ENCODE assay signal across 13 cellular contexts in genomic region chrX:47182106-47182700, GRCh38. TPM values are rescaled to one million over a fixed set of nuclear protein-coding genes. Genes with fewer than 3 reads are reported as not detected.
DNase-seq lines count a peak whose midpoint lies in the region; ATAC-seq and TF ChIP-seq lines count a peak whose summit lies in the region.
"Had no signal": no experiment of that assay in that cellular context is flagged by ENCODE, and none has a peak within 500 bp of the region (broad histone marks: within the 10 kb centered on the region; RNA-seq: fewer than 3 reads in every experiment).

No MANE protein-coding gene starts in this region.

- no peak overlapping the region for H3K4me3 Mint-ChIP-seq in natural killer cell treated with Interleukin-12 subunit alpha and Interleukin-12 subunit beta and Interleukin-15 and Interleukin-18, amount 100 ng/mL, for 72 hours
- no peak overlapping the region for H3K4me3 Mint-ChIP-seq in natural killer cell
- no peak overlapping the region for H3K4me3 Mint-ChIP-seq in T-helper 2 cell treated with Interferon-gamma antibody and Interleukin-4, amounts not matched to agents 5 μg/mL and 100 μg/mL, for 36 hours
- H3K4me3 Mint-ChIP-seq: CD14-positive monocyte; CD8-positive, alpha-beta memory T cell had no signal

- peaks cover 14% of the 10 kb centered on the region for H4K20me1 ChIP-seq in osteoblast (ENCODE audit: insufficient read depth, low read length)

- peak; percentile 32 for DNase-seq in natural killer cell treated with Interleukin-12 subunit alpha and Interleukin-12 subunit beta and Interleukin-15 and Interleukin-18, amount 100 ng/mL, for 72 hours (ENCODE audit: low spot score)
- DNase-seq in natural killer cell (no peak), islet precursor cell (peak; percentile 28), osteoblast (ENCODE audit: insufficient read length, low spot score, missing footprints) (peak; percentile 68), left colon (no peak)
- no peak for DNase-seq in T-helper 2 cell treated with Interferon-gamma antibody and Interleukin-4, amounts not matched to agents 5 μg/mL and 100 μg/mL, for 36 hours (ENCODE audit: low spot score)
- DNase-seq: CD8-positive, alpha-beta memory T cell; DMS53; GM23248 had no signal

- H3K36me3 Mint-ChIP-seq in natural killer cell treated with Interleukin-12 subunit alpha and Interleukin-12 subunit beta and Interleukin-15 and Interleukin-18, amount 100 ng/mL, for 72 hours = peaks cover 4% of the 10 kb centered on the region
- no peaks in the 10 kb centered on the region for H3K36me3 Mint-ChIP-seq in natural killer cell
- H3K36me3 Mint-ChIP-seq in T-helper 2 cell treated with Interferon-gamma antibody and Interleukin-4, amounts not matched to agents 5 μg/mL and 100 μg/mL, for 36 hours (ENCODE audit: low read depth) = peaks cover 31% of the 10 kb centered on the region

- no peaks in the 10 kb centered on the region for H3K9me3 ChIP-seq in osteoblast (ENCODE audit: low read depth, low read length)
- H3K9me3 ChIP-seq: A549 had no signal

- no peaks in the 10 kb centered on the region for H3K4me1 ChIP-seq in osteoblast (ENCODE audit: insufficient read depth, low read length)
- H3K4me1 ChIP-seq: A549 had no signal

- no peak overlapping the region for H3K27ac ChIP-seq in osteoblast (ENCODE audit: low read depth, low read length)
- H3K27ac ChIP-seq: A549, GM23248 had no signal

- H3K36me3 ChIP-seq in osteoblast (ENCODE audit: insufficient read depth, low read length) = peaks cover 32% of the 10 kb centered on the region

- H3K79me2 ChIP-seq in osteoblast (ENCODE audit: insufficient read depth, low read length) = no peaks in the 10 kb centered on the region

- H3K27me3 Mint-ChIP-seq in natural killer cell treated with Interleukin-12 subunit alpha and Interleukin-12 subunit beta and Interleukin-15 and Interleukin-18, amount 100 ng/mL, for 72 hours = peaks cover 0 to 12% of the 10 kb centered on the region in 2 donors
- H3K27me3 Mint-ChIP-seq in natural killer cell (ENCODE audit: low read depth in 2 of 2) = no peaks in the 10 kb centered on the region
- H3K27me3 Mint-ChIP-seq in T-helper 2 cell treated with Interferon-gamma antibody and Interleukin-4, amounts not matched to agents 5 μg/mL and 100 μg/mL, for 36 hours (ENCODE audit: low read depth) = no peaks in the 10 kb centered on the region

- TF ChIP-seq CTCF in natural killer cell (IDR thresholded peaks at IDR 0.05) (no peak), osteoblast (IDR thresholded peaks at IDR 0.05; ENCODE audit: extremely low read depth, low read depth, low read length) (no peak)

- intact Hi-C loops in natural killer cell (cut with micrococcal nuclease) (no loop called here), left colon (cut with DNase I, micrococcal nuclease) (no loop called here)

- H3K4me2 ChIP-seq in osteoblast (ENCODE audit: insufficient read depth, low read length) = no peak overlapping the region
- H3K4me2 ChIP-seq: A549 had no signal

- ATAC-seq in natural killer cell treated with Interleukin-12 subunit alpha and Interleukin-12 subunit beta and Interleukin-15 and Interleukin-18, amount 100 ng/mL, for 72 hours = no peak
- ATAC-seq in natural killer cell (no peak), left colon (no peak), GM18868 (IDR thresholded peaks at IDR 0.05; ENCODE audit: unreplicated experiment) (no peak)
- ATAC-seq: A549, HCT116 had no signal

- H3K27ac Mint-ChIP-seq in natural killer cell treated with Interleukin-12 subunit alpha and Interleukin-12 subunit beta and Interleukin-15 and Interleukin-18, amount 100 ng/mL, for 72 hours = no peak overlapping the region
- no peak overlapping the region for H3K27ac Mint-ChIP-seq in natural killer cell
- no peak overlapping the region for H3K27ac Mint-ChIP-seq in T-helper 2 cell treated with Interferon-gamma antibody and Interleukin-4, amounts not matched to agents 5 μg/mL and 100 μg/mL, for 36 hours

- H3K4me1 Mint-ChIP-seq in natural killer cell treated with Interleukin-12 subunit alpha and Interleukin-12 subunit beta and Interleukin-15 and Interleukin-18, amount 100 ng/mL, for 72 hours (ENCODE audit: low read depth in 2 of 2) = peaks cover 0 to 7% of the 10 kb centered on the region in 2 donors
- H3K4me1 Mint-ChIP-seq in natural killer cell = no peaks in the 10 kb centered on the region
- no peaks in the 10 kb centered on the region for H3K4me1 Mint-ChIP-seq in T-helper 2 cell treated with Interferon-gamma antibody and Interleukin-4, amounts not matched to agents 5 μg/mL and 100 μg/mL, for 36 hours (ENCODE audit: low read depth)
- H3K4me1 Mint-ChIP-seq: CD14-positive monocyte; CD8-positive, alpha-beta memory T cell had no signal

- no peaks in the 10 kb centered on the region for H3K27me3 ChIP-seq in osteoblast (ENCODE audit: insufficient read depth, low read length)

- no peak overlapping the region for H3K4me3 ChIP-seq in osteoblast (ENCODE audit: insufficient read depth, low read length)
- H3K4me3 ChIP-seq: A549, GM23248 had no signal

- H2AFZ ChIP-seq in osteoblast (ENCODE audit: low read length) = no peak overlapping the region
- H2AFZ ChIP-seq: GM23248 had no signal

- H3K9me3 Mint-ChIP-seq in natural killer cell treated with Interleukin-12 subunit alpha and Interleukin-12 subunit beta and Interleukin-15 and Interleukin-18, amount 100 ng/mL, for 72 hours = no peaks in the 10 kb centered on the region
- H3K9me3 Mint-ChIP-seq in natural killer cell = no peaks in the 10 kb centered on the region
- no peaks in the 10 kb centered on the region for H3K9me3 Mint-ChIP-seq in T-helper 2 cell treated with Interferon-gamma antibody and Interleukin-4, amounts not matched to agents 5 μg/mL and 100 μg/mL, for 36 hours
- H3K9me3 Mint-ChIP-seq: CD8-positive, alpha-beta memory T cell had no signal

RNA-seq across cellular contexts. Expression of gene UBA1, which starts 11.4 kb away (rescaled TPM):
- total RNA-seq in natural killer cell treated with Interleukin-12 subunit alpha and Interleukin-12 subunit beta and Interleukin-15 and Interleukin-18, amount 100 ng/mL, for 72 hours = 100 to 1,000 TPM; 227 to 243 TPM
- total RNA-seq in natural killer cell (100 to 1,000 TPM; 118 to 168 (median 120) TPM), osteoblast (142 and 150 TPM in 2 replicates), left colon (100 to 1,000 TPM; 217 to 220 TPM)

RNA-seq across cellular contexts. Expression of gene CDK16, which starts 36.3 kb away (rescaled TPM):
- 10 to 100 TPM; 62.2 to 63.7 TPM for total RNA-seq in natural killer cell treated with Interleukin-12 subunit alpha and Interleukin-12 subunit beta and Interleukin-15 and Interleukin-18, amount 100 ng/mL, for 72 hours
- total RNA-seq in natural killer cell = 100 to 1,000 TPM; 112 to 140 (median 126) TPM
- total RNA-seq in osteoblast = 61.2 and 65.4 TPM in 2 replicates
- total RNA-seq in left colon = 100 to 1,000 TPM in 1 of 2 donors, 10 to 100 TPM in 1; 97.5 to 133 TPM

RNA-seq across cellular contexts. Expression of gene RBM10, which starts 37.2 kb away (rescaled TPM):
- total RNA-seq in natural killer cell treated with Interleukin-12 subunit alpha and Interleukin-12 subunit beta and Interleukin-15 and Interleukin-18, amount 100 ng/mL, for 72 hours = 10 to 100 TPM; 59.6 to 62.2 TPM
- total RNA-seq in natural killer cell (10 to 100 TPM; 37.5 to 43.7 (median 39.4) TPM), osteoblast (29.2 and 32.9 TPM in 2 replicates), left colon (10 to 100 TPM; 30.6 to 35.7 TPM)

RNA-seq across cellular contexts. Expression of gene NDUFB11, which starts 37.7 kb away (rescaled TPM):
- 10 to 100 TPM; 50.8 to 75.4 TPM for total RNA-seq in natural killer cell treated with Interleukin-12 subunit alpha and Interleukin-12 subunit beta and Interleukin-15 and Interleukin-18, amount 100 ng/mL, for 72 hours
- 10 to 100 TPM; 38.2 to 43.3 (median 42.3) TPM for total RNA-seq in natural killer cell
- 43.1 and 45.4 TPM in 2 replicates for total RNA-seq in osteoblast
- total RNA-seq in left colon = 10 to 100 TPM; 75.9 to 83.0 TPM

RNA-seq across cellular contexts. Expression of gene USP11, which starts 50.6 kb away (rescaled TPM):
- 10 to 100 TPM; 45.7 to 49.2 TPM for total RNA-seq in natural killer cell treated with Interleukin-12 subunit alpha and Interleukin-12 subunit beta and Interleukin-15 and Interleukin-18, amount 100 ng/mL, for 72 hours
- 100 to 1,000 TPM; 107 to 131 (median 108) TPM for total RNA-seq in natural killer cell
- total RNA-seq in osteoblast = 28.2 and 31.8 TPM in 2 replicates
- total RNA-seq in left colon = 10 to 100 TPM; 18.3 to 22.5 TPM

Comparison
In these comparisons a context has a peak if more than half of its experiments do, and no peak if none do; other contexts are left out.
1. DNase-seq: peak in natural killer cell treated with Interleukin-12 subunit alpha and Interleukin-12 subunit beta and Interleukin-15 and Interleukin-18, amount 100 ng/mL, for 72 hours (single experiment), islet precursor cell (single experiment) and osteoblast (single experiment); none in natural killer cell (single experiment), T-helper 2 cell treated with Interferon-gamma antibody and Interleukin-4, amounts not matched to agents 5 μg/mL and 100 μg/mL, for 36 hours (single experiment) and left colon (0 of 2).